Comparison of ENCODE assay signal across 7 cellular contexts in genomic region chr12:3202734-3203446, GRCh38.
DNase-seq lines count a peak whose midpoint lies in the region; ATAC-seq and TF ChIP-seq lines count a peak whose summit lies in the region.

No MANE protein-coding gene starts in this region.

- DNase-seq in GM10266 (ENCODE audit: extremely low spot score) (peak; percentile 83), NCI-H2029 (lab: John Stamatoyannopoulos, UW) (peak; percentile 29), epithelial cell of proximal tubule (ENCODE audit: low read depth) (no peak), type B pancreatic cell (ENCODE audit: extremely low spot score, unreplicated experiment) (no peak)
- peak; percentile 58 for DNase-seq in activated CD4-positive, alpha-beta memory T cell treated with anti-CD3 and anti-CD28 coated beads, Interleukin-2, amount 10 ng/mL, durations not matched to agents 7 days and 5 days

- H3K36me3 ChIP-seq in neutrophil = no peaks in the 10 kb centered on the region

- no peaks in the 10 kb centered on the region for H3K4me1 Mint-ChIP-seq in activated CD4-positive, alpha-beta memory T cell treated with anti-CD3 and anti-CD28 coated beads, Interleukin-2, amount 10 ng/mL, durations not matched to agents 7 days and 5 days
- H3K4me1 Mint-ChIP-seq in type B pancreatic cell (ENCODE audit: unreplicated experiment) = peaks cover 36% of the 10 kb centered on the region

- peaks cover 38% of the 10 kb centered on the region for H3K27me3 Mint-ChIP-seq in activated CD4-positive, alpha-beta memory T cell treated with anti-CD3 and anti-CD28 coated beads, Interleukin-2, amount 10 ng/mL, durations not matched to agents 7 days and 5 days
- H3K27me3 Mint-ChIP-seq in type B pancreatic cell = peaks cover 46% of the 10 kb centered on the region

- peaks cover 86% of the 10 kb centered on the region for H3K27me3 ChIP-seq in neutrophil

- CTCF ChIA-PET in activated CD4-positive, alpha-beta memory T cell treated with anti-CD3 and anti-CD28 coated beads, Interleukin-2, amount 10 ng/mL, durations not matched to agents 7 days and 5 days (lab: Charles Lee) = interaction anchor here (0.9 to 1.5 kb wide), 6 partner anchors 9 to 132 kb away, joined by 3 to 8 read pairs (median 4); no protein-coding TSS in a partner anchor

- H3K36me3 Mint-ChIP-seq in activated CD4-positive, alpha-beta memory T cell treated with anti-CD3 and anti-CD28 coated beads, Interleukin-2, amount 10 ng/mL, durations not matched to agents 7 days and 5 days (ENCODE audit: low read depth) = no peaks in the 10 kb centered on the region
- peaks cover 6% of the 10 kb centered on the region for H3K36me3 Mint-ChIP-seq in type B pancreatic cell

- TF ChIP-seq CTCF in GM10266 (IDR thresholded peaks at IDR 0.05; ENCODE audit: control insufficient read depth, insufficient read depth, low read depth, missing control alignments) = peak; percentile 81
- TF ChIP-seq CTCF in epithelial cell of proximal tubule (conservative IDR thresholded peaks at IDR 0.05; ENCODE audit: low read depth, low read length) = peak; percentile 98
- TF ChIP-seq CTCF in neutrophil (IDR thresholded peaks at IDR 0.05) = peak; percentile 60
- TF ChIP-seq CTCF in type B pancreatic cell (conservative IDR thresholded peaks at IDR 0.05) = peak; percentile 93

- no peaks in the 10 kb centered on the region for H3K9me3 Mint-ChIP-seq in activated CD4-positive, alpha-beta memory T cell treated with anti-CD3 and anti-CD28 coated beads, Interleukin-2, amount 10 ng/mL, durations not matched to agents 7 days and 5 days
- no peaks in the 10 kb centered on the region for H3K9me3 Mint-ChIP-seq in type B pancreatic cell

- no peak for ATAC-seq in HG03095 (IDR thresholded peaks at IDR 0.05; ENCODE audit: unreplicated experiment)

- no peaks in the 10 kb centered on the region for H3K4me1 ChIP-seq in neutrophil (ENCODE audit: control insufficient read depth in 1 of 2, insufficient read depth in 1 of 2, low read depth in 1 of 2, low read length in 1 of 2)

- no peak overlapping the region for H3K4me3 Mint-ChIP-seq in activated CD4-positive, alpha-beta memory T cell treated with anti-CD3 and anti-CD28 coated beads, Interleukin-2, amount 10 ng/mL, durations not matched to agents 7 days and 5 days
- peak overlapping the region; percentile 75 for H3K4me3 Mint-ChIP-seq in type B pancreatic cell

- no peaks in the 10 kb centered on the region for H3K9me3 ChIP-seq in neutrophil

- H3K4me3 ChIP-seq in epithelial cell of proximal tubule (ENCODE audit: low read depth, low read length) (no peak overlapping the region), neutrophil (ENCODE audit: low read depth in 1 of 2, low read length in 1 of 2) (no peak overlapping the region)

- POLR2A ChIA-PET in activated CD4-positive, alpha-beta memory T cell treated with anti-CD3 and anti-CD28 coated beads, Interleukin-2, amount 10 ng/mL, durations not matched to agents 7 days and 5 days (lab: Charles Lee) = no interaction called here

- H3K27ac Mint-ChIP-seq in activated CD4-positive, alpha-beta memory T cell treated with anti-CD3 and anti-CD28 coated beads, Interleukin-2, amount 10 ng/mL, durations not matched to agents 7 days and 5 days = no peak overlapping the region
- peak overlapping the region; percentile 43 for H3K27ac Mint-ChIP-seq in type B pancreatic cell

- no peak overlapping the region for H3K27ac ChIP-seq in neutrophil

Comparison
In these comparisons a context has a peak if more than half of its experiments do, and no peak if none do; other contexts are left out.
1. DNase-seq: peak in GM10266 (single experiment), NCI-H2029 (single experiment) and activated CD4-positive, alpha-beta memory T cell treated with anti-CD3 and anti-CD28 coated beads, Interleukin-2, amount 10 ng/mL, durations not matched to agents 7 days and 5 days (single experiment); none in epithelial cell of proximal tubule (single experiment) and type B pancreatic cell (single experiment).
2. Peak in every context shown above with its lines, with median percentiles within 50 percentile points of each other: CTCF ChIP-seq.